12 cellular contexts compared by ENCODE assay signal in genomic region chrX:10756365-10756915, GRCh38.
DNase-seq lines count a peak whose midpoint lies in the region; ATAC-seq and TF ChIP-seq lines count a peak whose summit lies in the region.
"Had no signal": no experiment of that assay in that cellular context is flagged by ENCODE, and none has a peak within 500 bp of the region (broad histone marks: within the 10 kb centered on the region; RNA-seq: fewer than 3 reads in every experiment).

No MANE protein-coding gene starts in this region.

- no peak overlapping the region for H3K4me3 Mint-ChIP-seq in natural killer cell treated with Interleukin-12 subunit alpha and Interleukin-12 subunit beta and Interleukin-15 and Interleukin-18, amount 100 ng/mL, for 72 hours
- H3K4me3 Mint-ChIP-seq: activated B cell treated with CpG ODN at 0.5 μM for 24 hours had no signal

- no peaks in the 10 kb centered on the region for H3K4me1 Mint-ChIP-seq in natural killer cell treated with Interleukin-12 subunit alpha and Interleukin-12 subunit beta and Interleukin-15 and Interleukin-18, amount 100 ng/mL, for 72 hours (ENCODE audit: low read depth in 2 of 2)
- H3K4me1 Mint-ChIP-seq: activated B cell treated with CpG ODN at 0.5 μM for 24 hours had no signal

- H3K4me3 ChIP-seq in brain microvascular endothelial cell (ENCODE audit: low read depth, low read length): no peak overlapping the region
- H3K4me3 ChIP-seq: thyroid gland had no signal

- H3K27me3 Mint-ChIP-seq in natural killer cell treated with Interleukin-12 subunit alpha and Interleukin-12 subunit beta and Interleukin-15 and Interleukin-18, amount 100 ng/mL, for 72 hours: peaks cover 0 to 17% of the 10 kb centered on the region in 2 donors

- H3K9me3 Mint-ChIP-seq in natural killer cell treated with Interleukin-12 subunit alpha and Interleukin-12 subunit beta and Interleukin-15 and Interleukin-18, amount 100 ng/mL, for 72 hours: no peaks in the 10 kb centered on the region
- H3K9me3 Mint-ChIP-seq: activated B cell treated with CpG ODN at 0.5 μM for 24 hours had no signal

- TF ChIP-seq CTCF in brain microvascular endothelial cell (IDR thresholded peaks at IDR 0.05; ENCODE audit: low read depth, low read length, missing control alignments): no peak

- no peak overlapping the region for H3K27ac Mint-ChIP-seq in natural killer cell treated with Interleukin-12 subunit alpha and Interleukin-12 subunit beta and Interleukin-15 and Interleukin-18, amount 100 ng/mL, for 72 hours
- H3K27ac Mint-ChIP-seq: activated B cell treated with CpG ODN at 0.5 μM for 24 hours had no signal

- no peak for TF ChIP-seq POLR2A in erythroblast (IDR thresholded peaks at IDR 0.05; ENCODE audit: low read length)

- no peaks in the 10 kb centered on the region for H3K27me3 ChIP-seq in brain microvascular endothelial cell (replicated peaks)
- H3K27me3 ChIP-seq: thyroid gland had no signal

- peak overlapping the region; percentile 79 for H3K27ac ChIP-seq in brain microvascular endothelial cell

- H3K36me3 ChIP-seq in brain microvascular endothelial cell (replicated peaks): no peaks in the 10 kb centered on the region
- H3K36me3 ChIP-seq: thyroid gland had no signal

- H3K36me3 Mint-ChIP-seq in natural killer cell treated with Interleukin-12 subunit alpha and Interleukin-12 subunit beta and Interleukin-15 and Interleukin-18, amount 100 ng/mL, for 72 hours: no peaks in the 10 kb centered on the region

- DNase-seq in AG08395 (ENCODE audit: low spot score) (peak; percentile 77), HT1080 (ENCODE audit: low read depth) (peak; percentile 77), brain microvascular endothelial cell (peak; percentile 86), left kidney (ENCODE audit: low read depth, low spot score) (peak; percentile 67), erythroblast (lab: John Stamatoyannopoulos, UW) (no peak)
- no peak for DNase-seq in natural killer cell treated with Interleukin-12 subunit alpha and Interleukin-12 subunit beta and Interleukin-15 and Interleukin-18, amount 100 ng/mL, for 72 hours (ENCODE audit: low spot score)
- DNase-seq in activated effector memory CD4-positive, alpha-beta T cell treated with Interleukin-2 at 50 U/mL for 16 hours: no peak
- DNase-seq: activated B cell treated with CpG ODN at 0.5 μM for 24 hours, DMS153, NCI-H526 had no signal

- no peak for ATAC-seq in natural killer cell treated with Interleukin-12 subunit alpha and Interleukin-12 subunit beta and Interleukin-15 and Interleukin-18, amount 100 ng/mL, for 72 hours
- no peak for ATAC-seq in GM21723 (IDR thresholded peaks at IDR 0.05; ENCODE audit: unreplicated experiment)

- in situ Hi-C loops in brain microvascular endothelial cell (cut with HindIII; ENCODE audit: low pct_ligation_motif_present, low sequenced_read_pairs): no loop called here

Comparison
In these comparisons a context has a peak if more than half of its experiments do, and no peak if none do; other contexts are left out.
1. DNase-seq: peak in AG08395 (single experiment), HT1080 (single experiment), brain microvascular endothelial cell (single experiment) and left kidney (single experiment); none in natural killer cell treated with Interleukin-12 subunit alpha and Interleukin-12 subunit beta and Interleukin-15 and Interleukin-18, amount 100 ng/mL, for 72 hours (single experiment), activated effector memory CD4-positive, alpha-beta T cell treated with Interleukin-2 at 50 U/mL for 16 hours (single experiment) and erythroblast (0 of 2).